8 cellular contexts compared by ENCODE assay signal in genomic region chr3:150183619-150184425, GRCh38.
DNase-seq lines count a peak whose midpoint lies in the region; ATAC-seq and TF ChIP-seq lines count a peak whose summit lies in the region.

No MANE protein-coding gene starts in this region.

- peak overlapping the region; percentile 52 for H3K4me3 ChIP-seq in AG04449 (ENCODE audit: low read depth, low read length)
- peak overlapping the region; percentile 23 to 68 (median 51) for H3K4me3 ChIP-seq in dorsolateral prefrontal cortex

- CTCF ChIA-PET in AG04449 (lab: Yijun Ruan, JAX), result interaction anchor here (0.6 to 3.4 kb wide), 51 partner anchors 10 to 364 kb away, joined by 3 to 155 read pairs (median 4); partner anchors contain the start of gene PFN2

- peak; percentile 75 for TF ChIP-seq CTCF in AG04449 (IDR thresholded peaks at IDR 0.05; ENCODE audit: insufficient read depth, low read length, missing control alignments)
- peak; percentile 43 to 94 (median 82) for TF ChIP-seq CTCF in dorsolateral prefrontal cortex (IDR thresholded peaks at IDR 0.05 in 54 of 56, conservative IDR thresholded peaks at IDR 0.05 in 2 of 56; ENCODE audit: low read depth in 1 of 56, partially characterized antibody in 56 of 56)

- POLR2A ChIA-PET in AG04449 (lab: Yijun Ruan, JAX), result interaction anchor here (0.6 to 1.2 kb wide), 3 partner anchors 143 to 214 kb away, joined by 3 to 9 read pairs (median 6); partner anchors contain the start of gene PFN2

- peak; percentile 71 for ATAC-seq in GM18520 (IDR thresholded peaks at IDR 0.05; ENCODE audit: unreplicated experiment)
- peak; percentile 84 for ATAC-seq in HG03135 (IDR thresholded peaks at IDR 0.05; ENCODE audit: unreplicated experiment)
- peak; percentile 93 for ATAC-seq in left lobe of liver

- H3K27ac ChIP-seq in dorsolateral prefrontal cortex, result peak overlapping the region in 41 of 59 donors; percentile 5 to 86 (median 53)

- intact Hi-C loops in dorsolateral prefrontal cortex (cut with DNase I), result loop anchor here (1.0 to 10.0 kb wide), 6 partner anchors 213 to 419 kb away; partner anchors contain the start of gene PFN2 (in 1 of the 2)

- DNase-seq in AG04449 (ENCODE audit: low read depth, low spot score) (peak; percentile 40), NCI-H2196 treated with DMSO at 0.1 percent for 48 hours (lab: John Stamatoyannopoulos, UW; ENCODE audit: unreplicated experiment) (peak; percentile 82), dorsolateral prefrontal cortex (peak; percentile 55 to 82 (median 78)), left lobe of liver (ENCODE audit: low spot score) (peak; percentile 60)
- DNase-seq in activated CD4-positive, alpha-beta T cell treated with anti-CD3 and anti-CD28 coated beads for 48 hours, result peak; percentile 57
- DNase-seq in stimulated activated CD4-positive, alpha-beta T cell treated with anti-CD3 and anti-CD28 coated beads, Interleukin-2, amount 100 ng/mL, for 4 hours (ENCODE audit: low read depth), result peak; percentile 13

- no peaks in the 10 kb centered on the region for H3K27me3 ChIP-seq in dorsolateral prefrontal cortex

Comparison
In these comparisons a context has a peak if more than half of its experiments do, and no peak if none do; other contexts are left out.
1. Peak in every context shown above with its lines: DNase-seq, ATAC-seq, H3K4me3 ChIP-seq and H3K27ac ChIP-seq.
2. DNase-seq: peak in every context shown above with its lines; median percentile 82 in NCI-H2196 treated with DMSO at 0.1 percent for 48 hours; 78 in dorsolateral prefrontal cortex; 60 in left lobe of liver; 57 in activated CD4-positive, alpha-beta T cell treated with anti-CD3 and anti-CD28 coated beads for 48 hours; 40 in AG04449; 13 in stimulated activated CD4-positive, alpha-beta T cell treated with anti-CD3 and anti-CD28 coated beads, Interleukin-2, amount 100 ng/mL, for 4 hours.